Comparison of ENCODE assay signal across 18 cellular contexts in the genomic region with DNA sequence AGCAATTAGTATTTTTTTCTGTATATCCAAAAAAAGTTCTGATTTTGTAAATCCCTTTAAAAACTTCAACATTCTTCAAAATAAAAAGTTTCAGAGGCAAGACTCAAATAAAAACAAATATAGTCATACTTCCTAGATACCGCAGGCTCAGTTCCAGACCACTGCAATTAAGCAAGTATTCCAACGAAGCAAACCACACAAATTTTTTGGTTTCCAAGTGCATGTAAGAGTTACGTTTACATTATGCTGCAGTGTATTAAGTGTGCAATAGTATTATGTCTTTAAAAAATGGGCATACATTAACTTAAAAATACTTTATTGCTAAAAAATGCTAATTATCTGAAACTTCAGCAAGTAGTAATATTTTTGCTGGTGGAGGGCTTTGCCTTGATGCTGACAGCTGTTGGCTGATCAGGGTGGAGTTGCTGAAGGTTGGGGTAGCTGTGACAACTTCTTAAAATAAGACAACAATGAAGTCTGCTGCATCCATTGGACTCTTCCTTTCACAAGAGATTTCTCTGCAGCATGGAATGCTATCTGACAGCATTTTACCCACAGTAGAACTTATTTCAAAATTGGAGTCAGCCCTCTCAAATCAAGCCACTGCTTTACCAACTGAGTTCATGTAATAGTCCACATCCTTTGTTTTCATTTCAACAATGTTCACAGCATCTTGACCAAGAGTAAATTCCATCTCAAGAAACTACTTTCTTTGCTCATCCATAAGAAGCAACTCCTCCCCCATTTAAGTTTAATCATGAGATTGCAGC. TPM values are rescaled to one million over a fixed set of nuclear protein-coding genes. Genes with fewer than 3 reads are reported as not detected.
A peak's percentile ranks its signal among the peaks of the same experiment; 100 is the strongest.
DNase-seq lines count a peak whose midpoint lies in the region; ATAC-seq and TF ChIP-seq lines count a peak whose summit lies in the region.
"Had no signal": no experiment of that assay in that cellular context is flagged by ENCODE, and none has a peak within 500 bp of the region (broad histone marks: within the 10 kb centered on the region; RNA-seq: fewer than 3 reads in every experiment).

No MANE protein-coding gene starts in this region.

- no peak for TF ChIP-seq EP300 in stomach (IDR thresholded peaks at IDR 0.05)

- peak; percentile 2 for DNase-seq in AG08396 (ENCODE audit: low spot score)
- DNase-seq in H4 (ENCODE audit: low spot score) = peak; percentile 65
- peak; percentile 89 for DNase-seq in astrocyte of the cerebellum (ENCODE audit: low read depth)
- DNase-seq in iris pigment epithelial cell (ENCODE audit: low read depth) = peak; percentile 76
- no peak for DNase-seq in stomach
- no peak for DNase-seq in T-helper 9 cell
- DNase-seq: activated CD8-positive, alpha-beta T cell treated with anti-CD3 and anti-CD28 coated beads, Interleukin-2, amount 10 ng/mL, durations not matched to agents 7 days and 5 days; activated effector memory CD4-positive, alpha-beta T cell treated with anti-CD3 and anti-CD28 coated beads, Interleukin-2, amount 50 U/mL, for 16 hours; body of pancreas; GOT3; kidney; midbrain; NCI-H1694; spleen; stimulated activated naive CD8-positive, alpha-beta T cell treated with anti-CD3 and anti-CD28 coated beads, Interleukin-15, Interleukin-2, amounts not matched to agents 100 U/mL and 50 U/mL, for 24 hours had no signal

- no peak for TF ChIP-seq POLR2A in stomach (IDR thresholded peaks at IDR 0.05)

- 44 to 71% (median 54%) methylated on average over 3 of the region's 3 CpGs for WGBS in stomach, 5 donors

- H3K4me3 ChIP-seq in astrocyte of the cerebellum (ENCODE audit: low read depth, low read length) (no peak overlapping the region), stomach (no peak overlapping the region)
- H3K4me3 ChIP-seq: body of pancreas, spleen had no signal

- no peaks in the 10 kb centered on the region for H3K9me3 ChIP-seq in stomach
- H3K9me3 ChIP-seq: body of pancreas, spleen had no signal

- H3K4me1 ChIP-seq in stomach = peaks cover 0 to 14% (median 5%) of the 10 kb centered on the region in 4 donors
- H3K4me1 ChIP-seq: body of pancreas had no signal

- H3K27ac ChIP-seq in stomach = no peak overlapping the region
- H3K27ac ChIP-seq: body of pancreas, C4-2B, spleen had no signal

- in situ Hi-C loops in astrocyte of the cerebellum (cut with HindIII; ENCODE audit: low sequenced_read_pairs) = no loop called here

- no peak for TF ChIP-seq CTCF in astrocyte of the cerebellum (IDR thresholded peaks at IDR 0.05; ENCODE audit: low read depth, low read length, missing control alignments)
- TF ChIP-seq CTCF in stomach (IDR thresholded peaks at IDR 0.05) = no peak

- H3K27me3 ChIP-seq in stomach = no peaks in the 10 kb centered on the region
- H3K27me3 ChIP-seq: body of pancreas, spleen had no signal

- H3K36me3 ChIP-seq in stomach = peaks cover 0 to 23% (median 16%) of the 10 kb centered on the region in 4 donors

- ATAC-seq in HG03354 (IDR thresholded peaks at IDR 0.05; ENCODE audit: poor library complexity, severe bottlenecking, unreplicated experiment) (no peak), HG02763 (IDR thresholded peaks at IDR 0.05; ENCODE audit: unreplicated experiment) (no peak)
- ATAC-seq: activated CD8-positive, alpha-beta T cell treated with anti-CD3 and anti-CD28 coated beads, Interleukin-2, amount 10 ng/mL, durations not matched to agents 7 days and 5 days; body of pancreas; stimulated activated naive CD8-positive, alpha-beta T cell treated with anti-CD3 and anti-CD28 coated beads, Interleukin-15, Interleukin-2, amounts not matched to agents 100 U/mL and 50 U/mL, for 24 hours had no signal

- intact Hi-C loops in stomach (cut with DNase I; ENCODE audit: low total_unique reads) = no loop called here

RNA-seq across cellular contexts. Expression of a gene that starts 46.0 kb away (rescaled TPM):
- 10.9 and 14.2 TPM in 2 replicates for total RNA-seq in H4 (2014; rRNA removed; shearing (Covaris generic))
- 10 to 100 TPM; 18.2 to 70.7 (median 29.0) TPM for total RNA-seq in stomach
- 10 to 100 TPM in 1 of 3 donors, 1 to 10 TPM in 2; 3.2 to 11.0 (median 7.5) TPM for polyA plus RNA-seq in stomach

Comparison
In these comparisons a context has a peak if more than half of its experiments do, and no peak if none do; other contexts are left out.
1. DNase-seq: peak in AG08396 (single experiment), H4 (single experiment), astrocyte of the cerebellum (single experiment) and iris pigment epithelial cell (single experiment); none in stomach (single experiment) and T-helper 9 cell (single experiment).